ENCODE assay signal across 10 cellular contexts in genomic region chr13:99969368-99969933, GRCh38. TPM values are rescaled to one million over a fixed set of nuclear protein-coding genes. Genes with fewer than 3 reads are reported as not detected.
DNase-seq lines count a peak whose midpoint lies in the region; ATAC-seq and TF ChIP-seq lines count a peak whose summit lies in the region.
"Had no signal": no experiment of that assay in that cellular context is flagged by ENCODE, and none has a peak within 500 bp of the region (broad histone marks: within the 10 kb centered on the region; RNA-seq: fewer than 3 reads in every experiment).

No MANE protein-coding gene starts in this region.

- in situ Hi-C loops in Panc1 (cut with HindIII; ENCODE audit: low pct_unique_long_range_greater_than_20kb, low sequenced_read_pairs) (no loop called here), KBM-7 (cut with MboI; ENCODE audit: low pct_unique_long_range_greater_than_20kb, low sequenced_read_pairs) (no loop called here)

- ATAC-seq in Panc1 = no peak
- no peak for ATAC-seq in HG03175 (IDR thresholded peaks at IDR 0.05; ENCODE audit: unreplicated experiment)
- no peak for ATAC-seq in GM18498 (IDR thresholded peaks at IDR 0.05; ENCODE audit: unreplicated experiment)

- H3K36me3 ChIP-seq in ES-I3 (ENCODE audit: insufficient read depth, low read length) = no peaks in the 10 kb centered on the region; the same call in 1 of the 2 replicates
- no peaks in the 10 kb centered on the region; the same call in 1 of the 2 replicates for H3K36me3 ChIP-seq in Panc1 (ENCODE audit: control insufficient read depth, insufficient read depth, low read length)
- no peaks in the 10 kb centered on the region for H3K36me3 ChIP-seq in osteoblast (ENCODE audit: insufficient read depth, low read length)
- H3K36me3 ChIP-seq in esophagus squamous epithelium = no peaks in the 10 kb centered on the region
- H3K36me3 ChIP-seq: left lung had no signal

- POLR2A ChIA-PET in Panc1 (lab: Charles Lee) = interaction anchor here (0.7 kb wide), 1 partner anchor 100 kb away, joined by 4 read pairs; no protein-coding TSS in a partner anchor

- H3K9ac ChIP-seq in ES-I3 (ENCODE audit: low read depth, low read length) = peak overlapping the region; percentile 73

- DNase-seq in Panc1 (ENCODE audit: low read depth, low spot score) (no peak), coronary artery (ENCODE audit: low spot score) (no peak), osteoblast (ENCODE audit: insufficient read length, low spot score, missing footprints) (peak; percentile 75), KBM-7 (no peak), esophagus squamous epithelium (lab: John Stamatoyannopoulos, UW) (no peak)
- DNase-seq: T-helper 9 cell had no signal

- H3K27me3 ChIP-seq in Panc1 (ENCODE audit: control insufficient read depth, insufficient read depth, low read length) = no peaks in the 10 kb centered on the region
- peaks cover 82% of the 10 kb centered on the region for H3K27me3 ChIP-seq in osteoblast (ENCODE audit: insufficient read depth, low read length)
- H3K27me3 ChIP-seq in esophagus squamous epithelium = peaks cover 40 to 100% (median 64%) of the 10 kb centered on the region in 4 donors

- intact Hi-C loops in Panc1 (cut with micrococcal nuclease; ENCODE audit: unreplicated experiment) = loop anchor here (5.0 kb wide), 2 partner anchors 52 to 312 kb away; no protein-coding TSS in a partner anchor
- intact Hi-C loops in esophagus squamous epithelium (cut with DNase I) = no loop called here

- TF ChIP-seq POLR2A in esophagus squamous epithelium (IDR thresholded peaks at IDR 0.05) = no peak

- H3K79me2 ChIP-seq in osteoblast (ENCODE audit: insufficient read depth, low read length) = no peaks in the 10 kb centered on the region

- H4K20me1 ChIP-seq in osteoblast (ENCODE audit: insufficient read depth, low read length) = peaks cover 2% of the 10 kb centered on the region

- no peak overlapping the region for H3K4me2 ChIP-seq in osteoblast (ENCODE audit: insufficient read depth, low read length)

- no peak overlapping the region for H2AFZ ChIP-seq in osteoblast (ENCODE audit: low read length)

- CTCF ChIA-PET in Panc1 (lab: Charles Lee) = no interaction called here

- H3K9me3 ChIP-seq in ES-I3 (ENCODE audit: control insufficient read depth, insufficient read depth, low read length) = no peaks in the 10 kb centered on the region
- no peaks in the 10 kb centered on the region for H3K9me3 ChIP-seq in Panc1 (ENCODE audit: control insufficient read depth, insufficient read depth, low read depth, low read length)
- H3K9me3 ChIP-seq in osteoblast (ENCODE audit: low read depth, low read length) = no peaks in the 10 kb centered on the region
- H3K9me3 ChIP-seq in esophagus squamous epithelium = peaks cover 0 to 14% (median 8%) of the 10 kb centered on the region in 3 donors
- H3K9me3 ChIP-seq: left lung had no signal

- H3K4me1 ChIP-seq in ES-I3 (ENCODE audit: insufficient read depth, low read length) (peaks cover 13% of the 10 kb centered on the region), Panc1 (ENCODE audit: control insufficient read depth, insufficient read depth, low read length) (peaks cover 16% of the 10 kb centered on the region), osteoblast (ENCODE audit: insufficient read depth, low read length) (no peaks in the 10 kb centered on the region), esophagus squamous epithelium (peaks cover 24 to 47% (median 35%) of the 10 kb centered on the region in 3 donors)

- no TSS peak for BruUV-seq in Panc1 (replicated peaks; lab: Mats Ljungman, UMichigan)

- H3K4me3 ChIP-seq in Panc1 (ENCODE audit: low read depth in 2 of 2, low read length in 2 of 2) (peak overlapping the region; percentile 59 to 69), coronary artery (peak overlapping the region; percentile 66), osteoblast (ENCODE audit: insufficient read depth, low read length) (no peak overlapping the region), esophagus squamous epithelium (peak overlapping the region in 2 of 4 donors; percentile 46 to 63)
- H3K4me3 ChIP-seq: left lung had no signal

- TF ChIP-seq CTCF in Panc1 (IDR thresholded peaks at IDR 0.05) = no peak
- no peak for TF ChIP-seq CTCF in coronary artery (IDR thresholded peaks at IDR 0.05)
- TF ChIP-seq CTCF in osteoblast (IDR thresholded peaks at IDR 0.05; ENCODE audit: extremely low read depth, low read depth, low read length) = no peak
- TF ChIP-seq CTCF in esophagus squamous epithelium (IDR thresholded peaks at IDR 0.05) = no peak

- WGBS in esophagus squamous epithelium, 2 donors = 6 to 50% methylated on average over 4 to 23 of the region's 60 CpGs

- peak overlapping the region; percentile 95 for H3K27ac ChIP-seq in Panc1 (ENCODE audit: low read length)
- no peak overlapping the region for H3K27ac ChIP-seq in coronary artery
- no peak overlapping the region for H3K27ac ChIP-seq in osteoblast (ENCODE audit: low read depth, low read length)
- H3K27ac ChIP-seq in esophagus squamous epithelium = no peak overlapping the region
- H3K27ac ChIP-seq: left lung had no signal

RNA-seq across cellular contexts. Expression of gene ZIC5, which starts 2.1 kb away (rescaled TPM):
- total RNA-seq in Panc1 (2021; ENCODE audit: unreplicated experiment) (5.2 TPM), osteoblast (not detected in 2 replicates), esophagus squamous epithelium (not detected)
- polyA plus RNA-seq in Panc1 (2012; ENCODE audit: insufficient read length) = 2.8 TPM
- total RNA-seq: left lung had no signal

RNA-seq across cellular contexts. Expression of gene ZIC2, which starts 12.1 kb away (rescaled TPM):
- total RNA-seq in Panc1 (2021; ENCODE audit: unreplicated experiment) = 54.5 TPM
- polyA plus RNA-seq in Panc1 (2012; ENCODE audit: insufficient read length) = 43.4 TPM
- not detected in 2 replicates for total RNA-seq in osteoblast
- under 1 TPM in 1 of 4 donors, not detected in 3; under 0.01 TPM for total RNA-seq in esophagus squamous epithelium
- total RNA-seq: left lung had no signal

Comparison
In these comparisons a context has a peak if more than half of its experiments do, and no peak if none do; other contexts are left out.
1. RNA of gene ZIC2, which starts 12.1 kb away (total RNA-seq): 54.5 TPM in Panc1 (single experiment); under 0.01 TPM in esophagus squamous epithelium and not detected in osteoblast; every median in the first group is over 10 times any median in the second.